In genomic region chr17:44518032-44518431, GRCh38 we compare ENCODE assay signal across 20 cellular contexts. TPM values are rescaled to one million over a fixed set of nuclear protein-coding genes. Genes with fewer than 3 reads are reported as not detected.
A peak's percentile ranks its signal among the peaks of the same experiment; 100 is the strongest.
DNase-seq lines count a peak whose midpoint lies in the region; ATAC-seq and TF ChIP-seq lines count a peak whose summit lies in the region.
"Had no signal": no experiment of that assay in that cellular context is flagged by ENCODE, and none has a peak within 500 bp of the region (broad histone marks: within the 10 kb centered on the region; RNA-seq: fewer than 3 reads in every experiment).

No MANE protein-coding gene starts in this region.

- ATAC-seq in HG03571 (IDR thresholded peaks at IDR 0.05; ENCODE audit: unreplicated experiment), result no peak
- ATAC-seq: activated T-cell treated with anti-CD3 and anti-CD28 coated beads, Interleukin-2, amount 50 U/mL, for 4 hours; left lobe of liver; mucosa of descending colon had no signal

- peak overlapping the region; percentile 1 for H3K4me3 Mint-ChIP-seq in osteocyte (ENCODE audit: unreplicated experiment)
- H3K4me3 Mint-ChIP-seq: activated naive CD8-positive, alpha-beta T cell; activated T-cell treated with anti-CD3 and anti-CD28 coated beads, Interleukin-2, amount 50 U/mL, for 4 hours had no signal

- no peaks in the 10 kb centered on the region for H3K27me3 Mint-ChIP-seq in osteocyte (ENCODE audit: unreplicated experiment)

- H3K36me3 Mint-ChIP-seq in osteocyte (ENCODE audit: unreplicated experiment), result no peaks in the 10 kb centered on the region
- H3K36me3 Mint-ChIP-seq: activated naive CD8-positive, alpha-beta T cell had no signal

- peak; percentile 63 for DNase-seq in EL
- peak; percentile 52 for DNase-seq in SK-MEL-5 (ENCODE audit: low read depth, low spot score)
- DNase-seq in fibroblast of peridontal ligament (ENCODE audit: extremely low read depth), result peak; percentile 41
- DNase-seq in osteocyte (ENCODE audit: extremely low spot score, unreplicated experiment), result no peak
- no peak for DNase-seq in NCI-H524 (lab: John Stamatoyannopoulos, UW)
- no peak for DNase-seq in C1 segment of cervical spinal cord (lab: John Stamatoyannopoulos, UW)
- no peak for DNase-seq in stimulated activated CD4-positive, alpha-beta T cell treated with anti-CD3 and anti-CD28 coated beads, Interleukin-2, amount 100 ng/mL, for 48 hours
- DNase-seq: activated CD4-positive, alpha-beta T cell treated with anti-CD3 and anti-CD28 coated beads, Interleukin-2, amount 50 U/mL, for 4 hours; activated T-cell treated with anti-CD3 and anti-CD28 coated beads, Interleukin-2, amount 50 U/mL, for 4 hours; BE2C; brain microvascular endothelial cell; DMS 273 treated with DMSO at 0.1 percent for 48 hours; mucosa of descending colon; NCI-H1105; NCI-H2171 treated with DMSO at 0.1 percent for 48 hours; sigmoid colon; T-helper 1 cell had no signal

- in situ Hi-C loops in SK-MEL-5 (cut with HindIII; ENCODE audit: low pct_unique_long_range_greater_than_20kb, low sequenced_read_pairs), result no loop called here

- H3K4me1 Mint-ChIP-seq in osteocyte (ENCODE audit: unreplicated experiment), result peaks cover 11% of the 10 kb centered on the region

- TF ChIP-seq CTCF in osteocyte (IDR thresholded peaks at IDR 0.05), result no peak

- peak overlapping the region; percentile 77 for H3K27ac Mint-ChIP-seq in osteocyte (ENCODE audit: unreplicated experiment)
- H3K27ac Mint-ChIP-seq: activated naive CD8-positive, alpha-beta T cell had no signal

- H3K9me3 Mint-ChIP-seq in osteocyte (ENCODE audit: unreplicated experiment), result no peaks in the 10 kb centered on the region
- H3K9me3 Mint-ChIP-seq: activated T-cell treated with anti-CD3 and anti-CD28 coated beads, Interleukin-2, amount 50 U/mL, for 4 hours had no signal

RNA-seq across cellular contexts. Expression of gene GPATCH8, which starts 14.8 kb away (rescaled TPM):
- 12.0 and 12.3 TPM in 2 replicates for total RNA-seq in SK-MEL-5 (2014; rRNA removed; shearing (Covaris generic))
- polyA plus RNA-seq in SK-MEL-5 (2015; cell fraction: cytosol; rRNA removed), result 21.6 and 23.0 TPM in 2 replicates
- 29.5 and 31.0 TPM in 2 replicates for polyA plus RNA-seq in SK-MEL-5 (2015; cell fraction: nucleus; rRNA removed)
- 52.6 and 57.1 TPM in 2 replicates for total RNA-seq in osteocyte

RNA-seq across cellular contexts. Expression of gene FZD2, which starts 39.3 kb away (rescaled TPM):
- 0.55 TPM in 1 of 2 replicates, not detected in the other for total RNA-seq in SK-MEL-5 (2014; rRNA removed; shearing (Covaris generic))
- polyA plus RNA-seq in SK-MEL-5 (2015; cell fraction: cytosol; rRNA removed), result 1.7 and 2.3 TPM in 2 replicates
- polyA plus RNA-seq in SK-MEL-5 (2015; cell fraction: nucleus; rRNA removed), result 0.44 and 3.6 TPM in 2 replicates
- 203 and 207 TPM in 2 replicates for total RNA-seq in osteocyte

Comparison
In these comparisons a context has a peak if more than half of its experiments do, and no peak if none do; other contexts are left out.
1. DNase-seq: peak in EL (single experiment), SK-MEL-5 (single experiment) and fibroblast of peridontal ligament (single experiment); none in osteocyte (single experiment), NCI-H524 (0 of 2), C1 segment of cervical spinal cord (0 of 14) and stimulated activated CD4-positive, alpha-beta T cell treated with anti-CD3 and anti-CD28 coated beads, Interleukin-2, amount 100 ng/mL, for 48 hours (0 of 2).
2. RNA of gene FZD2, which starts 39.3 kb away (total RNA-seq): 203 to 207 TPM in osteocyte; 0.55 TPM in SK-MEL-5; every median in the first group is over 100 times any median in the second.